Comparison of ENCODE assay signal across 21 cellular contexts in genomic region chr21:46443910-46444309, GRCh38. TPM values are rescaled to one million over a fixed set of nuclear protein-coding genes. Genes with fewer than 3 reads are reported as not detected.
DNase-seq lines count a peak whose midpoint lies in the region; ATAC-seq and TF ChIP-seq lines count a peak whose summit lies in the region.
"Had no signal": no experiment of that assay in that cellular context is flagged by ENCODE, and none has a peak within 500 bp of the region (broad histone marks: within the 10 kb centered on the region; RNA-seq: fewer than 3 reads in every experiment).

No MANE protein-coding gene starts in this region.

- H3K9me3 ChIP-seq in left ventricle myocardium inferior (replicated peaks) (peaks cover 9% of the 10 kb centered on the region), sigmoid colon (no peaks in the 10 kb centered on the region)
- H3K9me3 ChIP-seq: thyroid gland had no signal

- DNase-seq in activated CD8-positive, alpha-beta T cell treated with anti-CD3 and anti-CD28 coated beads for 36 hours: no peak
- DNase-seq in activated CD8-positive, alpha-beta T cell treated with anti-CD3 and anti-CD28 coated beads, Interleukin-2, amount 10 ng/mL, durations not matched to agents 7 days and 5 days: no peak
- no peak for DNase-seq in WTC11 (ENCODE audit: low spot score)
- peak; percentile 36 for DNase-seq in left ventricle myocardium inferior
- DNase-seq in sigmoid colon: peak; percentile 48
- DNase-seq in SK-N-DZ (ENCODE audit: low spot score): no peak
- DNase-seq in HuH-7.5 (ENCODE audit: low spot score): no peak
- no peak for DNase-seq in ecto neural progenitor cell (ENCODE audit: low spot score)
- DNase-seq: activated CD4-positive, alpha-beta T cell treated with anti-CD3 and anti-CD28 coated beads for 1 hour; DMS153; effector memory CD4-positive, alpha-beta T cell; KBM-7; midbrain; MV-4-11; NCI-H2029; NCI-H446; T1000; thyroid gland had no signal

- H3K4me1 Mint-ChIP-seq in activated CD8-positive, alpha-beta T cell treated with anti-CD3 and anti-CD28 coated beads for 36 hours (ENCODE audit: low read depth): peaks cover 9% of the 10 kb centered on the region
- H3K4me1 Mint-ChIP-seq in activated CD8-positive, alpha-beta T cell treated with anti-CD3 and anti-CD28 coated beads, Interleukin-2, amount 10 ng/mL, durations not matched to agents 7 days and 5 days (ENCODE audit: low read depth): peaks cover 5% of the 10 kb centered on the region
- peaks cover 6% of the 10 kb centered on the region for H3K4me1 Mint-ChIP-seq in WTC11
- H3K4me1 Mint-ChIP-seq: CD14-positive monocyte had no signal

- no peak for TF ChIP-seq CTCF in activated CD8-positive, alpha-beta T cell treated with anti-CD3 and anti-CD28 coated beads for 36 hours (IDR thresholded peaks at IDR 0.05)
- no peak for TF ChIP-seq CTCF in WTC11 (IDR thresholded peaks at IDR 0.05)
- no peak for TF ChIP-seq CTCF in left ventricle myocardium inferior (IDR thresholded peaks at IDR 0.05; ENCODE audit: borderline replicate concordance)
- TF ChIP-seq CTCF in sigmoid colon (IDR thresholded peaks at IDR 0.05): no peak

- H3K4me3 Mint-ChIP-seq in activated CD8-positive, alpha-beta T cell treated with anti-CD3 and anti-CD28 coated beads for 36 hours: no peak overlapping the region
- H3K4me3 Mint-ChIP-seq in activated CD8-positive, alpha-beta T cell treated with anti-CD3 and anti-CD28 coated beads, Interleukin-2, amount 10 ng/mL, durations not matched to agents 7 days and 5 days: no peak overlapping the region
- H3K4me3 Mint-ChIP-seq in WTC11: no peak overlapping the region
- H3K4me3 Mint-ChIP-seq: CD14-positive monocyte had no signal

- intact Hi-C loops in activated CD8-positive, alpha-beta T cell treated with anti-CD3 and anti-CD28 coated beads for 36 hours (cut with micrococcal nuclease): no loop called here
- intact Hi-C loops in left ventricle myocardium inferior (cut with micrococcal nuclease): no loop called here
- intact Hi-C loops in sigmoid colon (cut with DNase I): no loop called here

- H3K36me3 ChIP-seq in left ventricle myocardium inferior: peaks cover 63% of the 10 kb centered on the region
- H3K36me3 ChIP-seq in sigmoid colon: peaks cover 12 to 61% (median 32%) of the 10 kb centered on the region in 4 donors

- H3K27ac ChIP-seq in left ventricle myocardium inferior (replicated peaks) (peak overlapping the region; percentile 62), sigmoid colon (no peak overlapping the region)
- H3K27ac ChIP-seq: thyroid gland had no signal

- H3K9me3 Mint-ChIP-seq in activated CD8-positive, alpha-beta T cell treated with anti-CD3 and anti-CD28 coated beads for 36 hours: peaks cover 6% of the 10 kb centered on the region
- H3K9me3 Mint-ChIP-seq in activated CD8-positive, alpha-beta T cell treated with anti-CD3 and anti-CD28 coated beads, Interleukin-2, amount 10 ng/mL, durations not matched to agents 7 days and 5 days (ENCODE audit: insufficient read depth): peaks cover 8% of the 10 kb centered on the region
- H3K9me3 Mint-ChIP-seq in WTC11: peaks cover 15% of the 10 kb centered on the region

- ATAC-seq in activated CD8-positive, alpha-beta T cell treated with anti-CD3 and anti-CD28 coated beads for 36 hours: no peak
- no peak for ATAC-seq in activated CD8-positive, alpha-beta T cell treated with anti-CD3 and anti-CD28 coated beads, Interleukin-2, amount 10 ng/mL, durations not matched to agents 7 days and 5 days
- no peak; the same call in 1 of the 2 replicates for ATAC-seq in WTC11

- H3K4me3 ChIP-seq in left ventricle myocardium inferior (no peak overlapping the region), sigmoid colon (no peak overlapping the region)
- H3K4me3 ChIP-seq: HAP-1, smooth muscle cell, thyroid gland had no signal

- H3K27me3 Mint-ChIP-seq in activated CD8-positive, alpha-beta T cell treated with anti-CD3 and anti-CD28 coated beads for 36 hours: no peaks in the 10 kb centered on the region
- no peaks in the 10 kb centered on the region for H3K27me3 Mint-ChIP-seq in activated CD8-positive, alpha-beta T cell treated with anti-CD3 and anti-CD28 coated beads, Interleukin-2, amount 10 ng/mL, durations not matched to agents 7 days and 5 days (ENCODE audit: low read depth)
- H3K27me3 Mint-ChIP-seq in WTC11 (ENCODE audit: low read depth): no peaks in the 10 kb centered on the region

- 71 to 83% methylated on average over 8 of the region's 8 CpGs for WGBS in sigmoid colon, 2 donors

- TF ChIP-seq POLR2A in sigmoid colon (IDR thresholded peaks at IDR 0.05): no peak

- H3K36me3 Mint-ChIP-seq in activated CD8-positive, alpha-beta T cell treated with anti-CD3 and anti-CD28 coated beads for 36 hours (ENCODE audit: low read depth): peaks cover 53% of the 10 kb centered on the region
- peaks cover 73% of the 10 kb centered on the region for H3K36me3 Mint-ChIP-seq in activated CD8-positive, alpha-beta T cell treated with anti-CD3 and anti-CD28 coated beads, Interleukin-2, amount 10 ng/mL, durations not matched to agents 7 days and 5 days (ENCODE audit: low read depth)
- H3K36me3 Mint-ChIP-seq in WTC11: peaks cover 62% of the 10 kb centered on the region

- H3K27me3 ChIP-seq in left ventricle myocardium inferior (ENCODE audit: low read depth) (no peaks in the 10 kb centered on the region), sigmoid colon (no peaks in the 10 kb centered on the region)
- H3K27me3 ChIP-seq: thyroid gland had no signal

- CTCF ChIA-PET in activated CD8-positive, alpha-beta T cell treated with anti-CD3 and anti-CD28 coated beads for 36 hours (lab: Charles Lee): no interaction called here
- CTCF ChIA-PET in activated CD8-positive, alpha-beta T cell treated with anti-CD3 and anti-CD28 coated beads, Interleukin-2, amount 10 ng/mL, durations not matched to agents 7 days and 5 days (lab: Charles Lee): no interaction called here
- CTCF ChIA-PET in WTC11 (lab: Charles Lee): no interaction called here

- TF ChIP-seq EP300 in sigmoid colon (IDR thresholded peaks at IDR 0.05): no peak

- POLR2A ChIA-PET in activated CD8-positive, alpha-beta T cell treated with anti-CD3 and anti-CD28 coated beads for 36 hours (lab: Charles Lee): no interaction called here
- POLR2A ChIA-PET in activated CD8-positive, alpha-beta T cell treated with anti-CD3 and anti-CD28 coated beads, Interleukin-2, amount 10 ng/mL, durations not matched to agents 7 days and 5 days (lab: Charles Lee): no interaction called here
- POLR2A ChIA-PET in WTC11 (lab: Charles Lee): no interaction called here

- H3K27ac Mint-ChIP-seq in activated CD8-positive, alpha-beta T cell treated with anti-CD3 and anti-CD28 coated beads for 36 hours: peak overlapping the region; percentile 46
- H3K27ac Mint-ChIP-seq in activated CD8-positive, alpha-beta T cell treated with anti-CD3 and anti-CD28 coated beads, Interleukin-2, amount 10 ng/mL, durations not matched to agents 7 days and 5 days: no peak overlapping the region
- peak overlapping the region; percentile 81; the same call in 1 of the 2 replicates for H3K27ac Mint-ChIP-seq in WTC11

- H3K4me1 ChIP-seq in left ventricle myocardium inferior: peaks cover 18% of the 10 kb centered on the region
- H3K4me1 ChIP-seq in sigmoid colon: peaks cover 0 to 3% (median 0%) of the 10 kb centered on the region in 4 donors
- H3K4me1 ChIP-seq: HAP-1, thyroid gland had no signal

TF ChIP-seq in WTC11, 78 proteins besides CTCF, POLR2A, EP300 and RAD21 (continues in another document):
- no peak for TF ChIP-seq PRRX2 (CRISPR knock-in tag; IDR thresholded peaks at IDR 0.05)
- no peak for TF ChIP-seq RELA (CRISPR knock-in tag; IDR thresholded peaks at IDR 0.05; ENCODE audit: borderline replicate concordance)
- no peak for TF ChIP-seq ELF4 (CRISPR knock-in tag; IDR thresholded peaks at IDR 0.05; ENCODE audit: low read depth)
- no peak for TF ChIP-seq KAT7 (CRISPR knock-in tag; IDR thresholded peaks at IDR 0.05; ENCODE audit: borderline replicate concordance)
- TF ChIP-seq ERG (CRISPR knock-in tag; IDR thresholded peaks at IDR 0.05): no peak
- TF ChIP-seq TP53 (CRISPR knock-in tag; IDR thresholded peaks at IDR 0.05): no peak
- TF ChIP-seq ZNF121 (CRISPR knock-in tag; IDR thresholded peaks at IDR 0.05): no peak
- no peak for TF ChIP-seq GTF2I (CRISPR knock-in tag; conservative IDR thresholded peaks at IDR 0.05)

RNA-seq across cellular contexts. Expression of gene DIP2A, which starts 14.8 kb away (rescaled TPM):
- total RNA-seq in activated CD8-positive, alpha-beta T cell treated with anti-CD3 and anti-CD28 coated beads for 36 hours: 10 to 100 TPM; 30.9 to 34.1 TPM
- 10 to 100 TPM; 53.7 to 53.9 TPM for total RNA-seq in activated CD8-positive, alpha-beta T cell treated with anti-CD3 and anti-CD28 coated beads, Interleukin-2, amount 10 ng/mL, durations not matched to agents 7 days and 5 days
- total RNA-seq in WTC11 (2021): 36.7 to 39.4 TPM (median 38.8 TPM) in 3 replicates
- total RNA-seq in left ventricle myocardium inferior: 25.9 TPM
- total RNA-seq in sigmoid colon: 10 to 100 TPM; 22.8 to 49.3 (median 25.5) TPM
- polyA plus RNA-seq in sigmoid colon: 10 to 100 TPM in 2 of 3 donors, 1 to 10 TPM in 1; 9.0 to 27.5 (median 11.4) TPM
- polyA plus RNA-seq in SK-N-DZ (2014; cell fraction: cytosol; rRNA removed): 14.0 and 17.4 TPM in 2 replicates
- 47.3 and 73.5 TPM in 2 replicates for polyA plus RNA-seq in SK-N-DZ (2014; cell fraction: nucleus; rRNA removed)

Comparison
In these comparisons a context has a peak if more than half of its experiments do, and no peak if none do; other contexts are left out.
1. DNase-seq: peak in left ventricle myocardium inferior (single experiment) and sigmoid colon (single experiment); none in activated CD8-positive, alpha-beta T cell treated with anti-CD3 and anti-CD28 coated beads for 36 hours (single experiment), activated CD8-positive, alpha-beta T cell treated with anti-CD3 and anti-CD28 coated beads, Interleukin-2, amount 10 ng/mL, durations not matched to agents 7 days and 5 days (single experiment), WTC11 (single experiment), SK-N-DZ (single experiment), HuH-7.5 (single experiment) and ecto neural progenitor cell (single experiment).